ENCODE assay signal across 21 cellular contexts in the genomic region with DNA sequence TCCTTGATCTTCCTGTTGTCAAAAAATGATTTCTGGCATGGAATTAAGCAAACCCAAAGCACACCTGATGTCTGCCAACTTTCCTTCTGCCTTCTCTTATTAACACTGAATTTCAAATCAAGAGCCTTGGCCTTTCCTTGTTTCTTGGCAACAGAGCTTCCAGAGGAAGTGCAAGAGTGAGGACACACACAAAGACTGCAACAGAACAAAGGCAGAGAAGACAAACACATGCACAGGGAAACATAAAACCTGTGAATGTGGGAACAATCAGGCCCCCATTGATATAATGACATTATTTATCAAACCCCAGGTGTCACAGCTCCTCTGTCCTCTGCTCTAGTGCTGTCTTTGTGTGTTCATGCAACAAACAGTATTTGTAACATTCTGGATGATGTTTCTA.
DNase-seq lines count a peak whose midpoint lies in the region; ATAC-seq and TF ChIP-seq lines count a peak whose summit lies in the region.
"Had no signal": no experiment of that assay in that cellular context is flagged by ENCODE, and none has a peak within 500 bp of the region (broad histone marks: within the 10 kb centered on the region; RNA-seq: fewer than 3 reads in every experiment).

No MANE protein-coding gene starts in this region.

- H3K9me3 Mint-ChIP-seq in activated T-cell treated with anti-CD3 and anti-CD28 coated beads, Interleukin-2, amount 50 U/mL, for 4 hours: no peaks in the 10 kb centered on the region
- H3K9me3 Mint-ChIP-seq in effector memory CD8-positive, alpha-beta T cell: no peaks in the 10 kb centered on the region

- no peak overlapping the region for H3K4me3 Mint-ChIP-seq in activated T-cell treated with anti-CD3 and anti-CD28 coated beads, Interleukin-2, amount 50 U/mL, for 4 hours
- no peak overlapping the region for H3K4me3 Mint-ChIP-seq in effector memory CD8-positive, alpha-beta T cell
- H3K4me3 Mint-ChIP-seq: CD14-positive monocyte had no signal

- no peak for ATAC-seq in activated T-cell treated with anti-CD3 and anti-CD28 coated beads, Interleukin-2, amount 50 U/mL, for 4 hours
- no peak for ATAC-seq in HG03025 (IDR thresholded peaks at IDR 0.05; ENCODE audit: low FRiP score, unreplicated experiment)
- ATAC-seq in effector memory CD8-positive, alpha-beta T cell (replicated peaks): no peak
- ATAC-seq: left lung had no signal

- no peaks in the 10 kb centered on the region for H3K36me3 Mint-ChIP-seq in activated T-cell treated with anti-CD3 and anti-CD28 coated beads, Interleukin-2, amount 50 U/mL, for 4 hours (ENCODE audit: insufficient read depth)
- no peaks in the 10 kb centered on the region for H3K36me3 Mint-ChIP-seq in effector memory CD8-positive, alpha-beta T cell (ENCODE audit: insufficient read depth)
- H3K36me3 Mint-ChIP-seq: CD14-positive monocyte had no signal

- DNase-seq in DMS153 (lab: John Stamatoyannopoulos, UW) (peak; percentile 96), NCI-H1436 (lab: John Stamatoyannopoulos, UW) (peak; percentile 23), NCI-H748 treated with DMSO at 0.1 percent for 48 hours (lab: John Stamatoyannopoulos, UW) (peak; percentile 96), fibroblast of pulmonary artery (ENCODE audit: low read depth) (peak; percentile 60)
- DNase-seq in activated T-cell treated with anti-CD3 and anti-CD28 coated beads, Interleukin-2, amount 50 U/mL, for 4 hours: no peak
- DNase-seq in stimulated activated CD4-positive, alpha-beta T cell treated with anti-CD3 and anti-CD28 coated beads, Interleukin-15, amount 100 ng/mL, for 24 hours: no peak
- no peak for DNase-seq in effector memory CD8-positive, alpha-beta T cell
- DNase-seq: activated CD4-positive, alpha-beta T cell treated with anti-CD3 and anti-CD28 coated beads, Interleukin-2, amount 50 U/mL, for 4 hours; activated gamma-delta T cell treated with Interleukin-2 at 50 U/mL for 16 hours; adrenal gland; DMS79 treated with DMSO at 0.1 percent for 48 hours; effector CD4-positive, alpha-beta T cell; head of caudate nucleus; left lung; NCI-H446; right cardiac atrium; substantia nigra; T-helper 1 cell; uterus had no signal

- no peak overlapping the region for H3K4me3 ChIP-seq in fibroblast of pulmonary artery (replicated peaks; ENCODE audit: low read depth, low read length)
- H3K4me3 ChIP-seq: adrenal gland, left lung, uterus had no signal

- no peak for TF ChIP-seq CTCF in fibroblast of pulmonary artery (IDR thresholded peaks at IDR 0.05; ENCODE audit: low read length, missing control alignments)

- H3K27me3 Mint-ChIP-seq in activated T-cell treated with anti-CD3 and anti-CD28 coated beads, Interleukin-2, amount 50 U/mL, for 4 hours (ENCODE audit: low read depth): no peaks in the 10 kb centered on the region
- peaks cover 0 to 36% of the 10 kb centered on the region in 2 donors for H3K27me3 Mint-ChIP-seq in effector memory CD8-positive, alpha-beta T cell

- H3K4me1 Mint-ChIP-seq in activated T-cell treated with anti-CD3 and anti-CD28 coated beads, Interleukin-2, amount 50 U/mL, for 4 hours (ENCODE audit: low read depth): peaks cover 6% of the 10 kb centered on the region
- no peaks in the 10 kb centered on the region for H3K4me1 Mint-ChIP-seq in effector memory CD8-positive, alpha-beta T cell (ENCODE audit: low read depth in 2 of 2)

- H3K27ac Mint-ChIP-seq in effector memory CD8-positive, alpha-beta T cell: no peak overlapping the region
- H3K27ac Mint-ChIP-seq: CD14-positive monocyte had no signal

Comparison
In these comparisons a context has a peak if more than half of its experiments do, and no peak if none do; other contexts are left out.
1. DNase-seq: peak in DMS153 (single experiment), NCI-H1436 (single experiment), NCI-H748 treated with DMSO at 0.1 percent for 48 hours (single experiment) and fibroblast of pulmonary artery (single experiment); none in activated T-cell treated with anti-CD3 and anti-CD28 coated beads, Interleukin-2, amount 50 U/mL, for 4 hours (single experiment), stimulated activated CD4-positive, alpha-beta T cell treated with anti-CD3 and anti-CD28 coated beads, Interleukin-15, amount 100 ng/mL, for 24 hours (single experiment) and effector memory CD8-positive, alpha-beta T cell (0 of 3).